In the genomic region with DNA sequence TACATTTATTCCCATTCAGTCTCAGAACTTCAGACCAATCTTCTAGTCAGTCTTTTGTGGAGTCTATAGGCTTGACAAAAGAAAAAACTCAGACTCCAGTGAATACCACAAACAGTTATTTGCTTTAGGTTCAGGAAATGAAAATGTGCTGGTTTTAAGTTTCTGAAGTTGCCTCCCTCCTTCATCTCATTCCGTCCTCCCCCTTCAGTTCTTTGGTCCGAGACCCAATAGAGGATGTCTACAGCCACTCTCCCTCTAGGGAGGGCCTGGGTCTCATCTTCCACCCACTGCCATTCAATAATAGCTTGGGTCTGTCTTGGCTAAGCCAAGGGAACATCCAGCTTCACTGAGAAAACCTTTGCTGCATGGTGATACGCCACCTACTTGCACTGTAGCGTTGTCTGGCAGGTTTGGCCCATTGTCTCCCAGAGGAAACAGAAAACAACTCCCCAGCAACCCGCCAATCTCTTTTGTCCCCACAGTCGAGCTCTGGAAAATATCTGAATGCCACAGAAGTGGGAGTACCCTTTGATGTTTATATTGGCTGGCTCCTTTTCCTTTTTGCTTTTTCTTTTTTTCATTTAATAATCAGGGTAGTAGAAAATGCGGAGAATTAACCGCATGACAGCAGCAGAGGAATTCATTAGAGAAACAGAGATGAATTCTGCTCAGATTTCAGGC, we compare ENCODE assay signal across 11 cellular contexts.
DNase-seq lines count a peak whose midpoint lies in the region; ATAC-seq, FAIRE-seq and TF ChIP-seq lines count a peak whose summit lies in the region.
"Had no signal": no experiment of that assay in that cellular context is flagged by ENCODE, and none has a peak within 500 bp of the region (broad histone marks: within the 10 kb centered on the region; RNA-seq: fewer than 3 reads in every experiment).

No MANE protein-coding gene starts in this region.

- no peak for FAIRE-seq in small intestine (lab: Jason Lieb, UNC)

- peak overlapping the region; percentile 47 for H3K4me2 ChIP-seq in osteoblast (ENCODE audit: insufficient read depth, low read length)

- peak overlapping the region; percentile 66 for H2AFZ ChIP-seq in osteoblast (ENCODE audit: low read length)

- no peak for TF ChIP-seq CTCF in osteoblast (IDR thresholded peaks at IDR 0.05; ENCODE audit: extremely low read depth, low read depth, low read length)

- H3K9me3 ChIP-seq in osteoblast (ENCODE audit: low read depth, low read length) (no peaks in the 10 kb centered on the region), small intestine (ENCODE audit: control insufficient read depth, low read depth) (no peaks in the 10 kb centered on the region)
- H3K9me3 ChIP-seq: Caco-2 had no signal

- H3K79me2 ChIP-seq in osteoblast (ENCODE audit: insufficient read depth, low read length): no peaks in the 10 kb centered on the region

- no peaks in the 10 kb centered on the region for H4K20me1 ChIP-seq in osteoblast (ENCODE audit: insufficient read depth, low read length)

- DNase-seq in Caki2 (ENCODE audit: low read depth) (peak; percentile 99), glomerular visceral epithelial cell (ENCODE audit: extremely low spot score) (peak; percentile 82), osteoblast (ENCODE audit: insufficient read length, low spot score, missing footprints) (peak; percentile 31), small intestine (no peak), NCI-H1417 treated with DMSO at 0.1 percent for 48 hours (lab: John Stamatoyannopoulos, UW) (no peak), Kasumi-1 (lab: John Stamatoyannopoulos, UW) (no peak)
- DNase-seq: activated naive CD4-positive, alpha-beta T cell treated with anti-CD3 and anti-CD28 coated beads for 36 hours; Caco-2; T-helper 1 cell had no signal

- peak overlapping the region; percentile 14 for H3K27ac ChIP-seq in osteoblast (ENCODE audit: low read depth, low read length)
- H3K27ac ChIP-seq in small intestine (ENCODE audit: low read depth in 1 of 2, low read length in 1 of 2): peak overlapping the region in 1 of 2 donors; percentile 49

- H3K4me3 ChIP-seq in osteoblast (ENCODE audit: insufficient read depth, low read length): peak overlapping the region; percentile 23
- H3K4me3 ChIP-seq in small intestine (ENCODE audit: low read depth in 1 of 2, low read length in 2 of 2): no peak overlapping the region

- WGBS in small intestine, 3 donors: 65 to 89% (median 83%) methylated on average over 8 of the region's 8 CpGs

- in situ Hi-C loops in Caki2 (cut with HindIII; ENCODE audit: low pct_unique_long_range_greater_than_20kb, low sequenced_read_pairs): no loop called here

- no peaks in the 10 kb centered on the region for H3K36me3 ChIP-seq in osteoblast (ENCODE audit: insufficient read depth, low read length)
- no peaks in the 10 kb centered on the region for H3K36me3 ChIP-seq in small intestine (ENCODE audit: control insufficient read depth in 2 of 2, insufficient read depth in 2 of 2, low read length in 2 of 2)

- H3K27me3 ChIP-seq in osteoblast (ENCODE audit: insufficient read depth, low read length) (no peaks in the 10 kb centered on the region), small intestine (ENCODE audit: control insufficient read depth in 2 of 2, insufficient read depth in 2 of 2, low read length in 2 of 2) (no peaks in the 10 kb centered on the region)

- H3K4me1 ChIP-seq in osteoblast (ENCODE audit: insufficient read depth, low read length): peaks cover 7% of the 10 kb centered on the region
- peaks cover 4 to 12% of the 10 kb centered on the region in 2 donors for H3K4me1 ChIP-seq in small intestine (ENCODE audit: control insufficient read depth in 2 of 2, insufficient read depth in 1 of 2, low read depth in 1 of 2, low read length in 1 of 2)
- H3K4me1 ChIP-seq: Caco-2 had no signal

- ATAC-seq in SK-N-SH treated with all-trans-retinoic acid at 6 μM for 48 hours: peak; percentile 84
- ATAC-seq in GM21447 (IDR thresholded peaks at IDR 0.05; ENCODE audit: unreplicated experiment): no peak

TF ChIP-seq in SK-N-SH treated with all-trans-retinoic acid at 6 μM for 48 hours, 23 proteins besides CTCF, POLR2A, EP300 and RAD21:
- TF ChIP-seq ZNF70 (CRISPR knock-in tag; IDR thresholded peaks at IDR 0.05): no peak
- TF ChIP-seq, protein P1, sequence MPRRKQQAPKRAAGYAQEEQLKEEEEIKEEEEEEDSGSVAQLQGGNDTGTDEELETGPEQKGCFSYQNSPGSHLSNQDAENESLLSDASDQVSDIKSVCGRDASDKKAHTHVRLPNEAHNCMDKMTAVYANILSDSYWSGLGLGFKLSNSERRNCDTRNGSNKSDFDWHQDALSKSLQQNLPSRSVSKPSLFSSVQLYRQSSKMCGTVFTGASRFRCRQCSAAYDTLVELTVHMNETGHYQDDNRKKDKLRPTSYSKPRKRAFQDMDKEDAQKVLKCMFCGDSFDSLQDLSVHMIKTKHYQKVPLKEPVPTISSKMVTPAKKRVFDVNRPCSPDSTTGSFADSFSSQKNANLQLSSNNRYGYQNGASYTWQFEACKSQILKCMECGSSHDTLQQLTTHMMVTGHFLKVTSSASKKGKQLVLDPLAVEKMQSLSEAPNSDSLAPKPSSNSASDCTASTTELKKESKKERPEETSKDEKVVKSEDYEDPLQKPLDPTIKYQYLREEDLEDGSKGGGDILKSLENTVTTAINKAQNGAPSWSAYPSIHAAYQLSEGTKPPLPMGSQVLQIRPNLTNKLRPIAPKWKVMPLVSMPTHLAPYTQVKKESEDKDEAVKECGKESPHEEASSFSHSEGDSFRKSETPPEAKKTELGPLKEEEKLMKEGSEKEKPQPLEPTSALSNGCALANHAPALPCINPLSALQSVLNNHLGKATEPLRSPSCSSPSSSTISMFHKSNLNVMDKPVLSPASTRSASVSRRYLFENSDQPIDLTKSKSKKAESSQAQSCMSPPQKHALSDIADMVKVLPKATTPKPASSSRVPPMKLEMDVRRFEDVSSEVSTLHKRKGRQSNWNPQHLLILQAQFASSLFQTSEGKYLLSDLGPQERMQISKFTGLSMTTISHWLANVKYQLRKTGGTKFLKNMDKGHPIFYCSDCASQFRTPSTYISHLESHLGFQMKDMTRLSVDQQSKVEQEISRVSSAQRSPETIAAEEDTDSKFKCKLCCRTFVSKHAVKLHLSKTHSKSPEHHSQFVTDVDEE (CRISPR knock-in tag; IDR thresholded peaks at IDR 0.05): no peak
- 0 out of 2 replicates have a peak, but pooled peaks have one; percentile 52 for TF ChIP-seq ZC3H10 (CRISPR knock-in tag; IDR thresholded peaks at IDR 0.05)
- TF ChIP-seq TOX (CRISPR knock-in tag; IDR thresholded peaks at IDR 0.05; ENCODE audit: borderline replicate concordance): 0 out of 2 replicates have a peak, but pooled peaks have one; percentile 23
- peak; percentile 75 for TF ChIP-seq ISL1 (CRISPR knock-in tag; IDR thresholded peaks at IDR 0.05)
TF ChIP-seq in SK-N-SH treated with all-trans-retinoic acid at 6 μM for 48 hours: peak in this region for 3.

Comparison
In these comparisons a context has a peak if more than half of its experiments do, and no peak if none do; other contexts are left out.
1. DNase-seq: peak in Caki2 (single experiment), glomerular visceral epithelial cell (single experiment) and osteoblast (single experiment); none in small intestine (single experiment), NCI-H1417 treated with DMSO at 0.1 percent for 48 hours (single experiment) and Kasumi-1 (0 of 2).